ENCODE assay signal across 2 cellular contexts in genomic region chr11:12860827-12861226, GRCh38.
TF ChIP-seq lines count a peak whose summit lies in the region.

No MANE protein-coding gene starts in this region.

TF ChIP-seq in IMR-90, 13 proteins besides CTCF, POLR2A, EP300 and RAD21 (continued from another document):
- TF ChIP-seq MAFK (IDR thresholded peaks at IDR 0.05; ENCODE audit: low read depth, low read length), result no peak
- no peak for TF ChIP-seq CEBPB (IDR thresholded peaks at IDR 0.05; ENCODE audit: low read depth, low read length)
- TF ChIP-seq NFE2L2 (IDR thresholded peaks at IDR 0.05; ENCODE audit: low read depth, low read length), result no peak

TF ChIP-seq in WTC11, 78 proteins besides CTCF, POLR2A, EP300 and RAD21 (continued from another document):
- TF ChIP-seq PREB (CRISPR knock-in tag; IDR thresholded peaks at IDR 0.05; ENCODE audit: borderline replicate concordance) (no peak), ARID4B (CRISPR knock-in tag; IDR thresholded peaks at IDR 0.05; ENCODE audit: borderline replicate concordance) (no peak), ZNF396 (CRISPR knock-in tag; IDR thresholded peaks at IDR 0.05; ENCODE audit: borderline replicate concordance) (no peak), NR3C1 (CRISPR knock-in tag; conservative IDR thresholded peaks at IDR 0.05; ENCODE audit: low read depth) (no peak), HMGXB4 (CRISPR knock-in tag; IDR thresholded peaks at IDR 0.05) (no peak), MYBL2 (CRISPR knock-in tag; IDR thresholded peaks at IDR 0.05) (no peak)
- TF ChIP-seq, protein P1, sequence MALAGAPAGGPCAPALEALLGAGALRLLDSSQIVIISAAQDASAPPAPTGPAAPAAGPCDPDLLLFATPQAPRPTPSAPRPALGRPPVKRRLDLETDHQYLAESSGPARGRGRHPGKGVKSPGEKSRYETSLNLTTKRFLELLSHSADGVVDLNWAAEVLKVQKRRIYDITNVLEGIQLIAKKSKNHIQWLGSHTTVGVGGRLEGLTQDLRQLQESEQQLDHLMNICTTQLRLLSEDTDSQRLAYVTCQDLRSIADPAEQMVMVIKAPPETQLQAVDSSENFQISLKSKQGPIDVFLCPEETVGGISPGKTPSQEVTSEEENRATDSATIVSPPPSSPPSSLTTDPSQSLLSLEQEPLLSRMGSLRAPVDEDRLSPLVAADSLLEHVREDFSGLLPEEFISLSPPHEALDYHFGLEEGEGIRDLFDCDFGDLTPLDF (CRISPR knock-in tag; IDR thresholded peaks at IDR 0.05), result no peak
- TF ChIP-seq, protein P2, sequence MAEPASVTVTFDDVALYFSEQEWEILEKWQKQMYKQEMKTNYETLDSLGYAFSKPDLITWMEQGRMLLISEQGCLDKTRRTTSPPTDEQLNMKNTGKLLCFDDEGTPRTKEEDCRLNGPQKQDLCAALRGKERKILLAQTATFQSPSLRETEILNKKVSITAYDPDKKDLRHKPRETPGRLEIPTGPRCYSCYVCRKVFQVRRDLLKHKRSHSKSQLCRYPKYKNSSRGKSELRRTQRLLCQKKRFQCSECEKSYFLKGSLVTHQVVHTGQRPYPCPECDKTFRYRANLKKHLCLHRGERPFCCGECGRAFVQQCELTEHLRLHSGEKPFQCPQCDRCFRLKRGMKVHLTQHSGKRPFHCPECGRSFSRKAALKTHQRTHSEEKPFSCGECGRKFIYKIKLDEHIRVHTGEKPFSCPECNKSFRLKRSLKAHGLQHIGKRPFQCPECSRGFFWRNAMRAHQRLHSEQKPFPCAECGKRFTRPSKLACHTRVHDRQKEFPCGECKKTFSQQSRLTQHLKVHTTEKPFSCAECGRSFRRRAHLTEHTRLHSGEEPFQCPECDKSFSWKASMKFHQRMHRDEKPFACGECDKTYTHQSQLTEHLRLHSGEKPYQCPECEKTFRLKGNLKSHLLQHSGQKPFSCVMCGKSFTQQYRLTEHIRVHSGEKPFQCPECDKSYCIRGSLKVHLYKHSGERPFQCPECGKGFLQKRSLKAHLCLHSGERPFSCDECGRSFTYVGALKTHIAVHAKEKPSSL (CRISPR knock-in tag; conservative IDR thresholded peaks at IDR 0.05), result no peak
